Comparison of ENCODE assay signal across 8 cellular contexts in the genomic region with DNA sequence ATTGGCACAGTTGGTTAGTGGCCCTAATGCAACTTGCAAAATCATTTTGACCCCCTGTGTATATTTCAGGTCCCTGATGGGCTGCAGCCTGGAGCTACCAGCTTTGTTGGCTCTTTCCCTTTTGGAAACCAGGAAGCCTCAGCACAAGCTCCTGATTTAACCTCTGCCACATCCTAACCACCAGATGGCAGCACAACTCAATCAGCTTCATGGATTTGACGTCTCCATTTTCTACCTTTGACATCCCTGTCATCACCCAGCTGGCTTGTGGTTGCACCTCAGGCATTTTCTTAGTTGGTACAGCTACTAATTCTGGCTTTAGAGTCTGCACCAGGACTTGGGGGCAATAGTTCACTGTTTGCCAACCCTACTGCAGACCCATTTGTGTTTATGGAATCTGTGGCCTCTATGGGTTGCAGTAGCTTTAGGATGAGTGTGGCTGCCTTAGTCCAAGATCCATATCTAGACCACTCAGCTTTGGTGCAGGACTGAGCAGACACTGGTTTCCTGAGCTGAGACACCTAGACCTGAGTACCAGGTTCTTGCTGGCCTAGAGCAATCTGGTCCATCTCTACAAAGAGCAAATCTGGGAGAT.
DNase-seq lines count a peak whose midpoint lies in the region; ATAC-seq and TF ChIP-seq lines count a peak whose summit lies in the region.

No MANE protein-coding gene starts in this region.

- H3F3A ChIP-seq in GM23338 (replicated peaks; ENCODE audit: low read depth) (no peaks in the 10 kb centered on the region), Loucy (ENCODE audit: low read depth) (no peaks in the 10 kb centered on the region)

- H4K20me1 ChIP-seq in GM23338 (replicated peaks; ENCODE audit: insufficient read depth) (no peaks in the 10 kb centered on the region), Loucy (ENCODE audit: insufficient read depth, low read length, poor library complexity, severe bottlenecking) (no peaks in the 10 kb centered on the region)

- H3K27me3 Mint-ChIP-seq in GM23338 (ENCODE audit: insufficient read depth, low read depth, poor library complexity): peaks cover 2% of the 10 kb centered on the region
- H3K27me3 Mint-ChIP-seq in activated T-helper 17 cell treated with anti-CD3 and anti-CD28 coated beads, Interleukin-2, amount 50 U/mL, for 72 hours: no peaks in the 10 kb centered on the region

- no peak overlapping the region for H3K4me3 Mint-ChIP-seq in GM23338
- H3K4me3 Mint-ChIP-seq in activated T-helper 17 cell treated with anti-CD3 and anti-CD28 coated beads, Interleukin-2, amount 50 U/mL, for 72 hours: no peak overlapping the region

- H3K4me1 Mint-ChIP-seq in GM23338: peaks cover 4% of the 10 kb centered on the region; the same call in 2 of the 3 replicates
- H3K4me1 Mint-ChIP-seq in activated T-helper 17 cell treated with anti-CD3 and anti-CD28 coated beads, Interleukin-2, amount 50 U/mL, for 72 hours: no peaks in the 10 kb centered on the region

- H3K4me2 ChIP-seq in GM23338: no peak overlapping the region
- H3K4me2 ChIP-seq in Loucy (ENCODE audit: low read depth, low read length, poor library complexity, severe bottlenecking): no peak overlapping the region

- no peaks in the 10 kb centered on the region for H3K9me3 ChIP-seq in Loucy (ENCODE audit: insufficient read depth, low read depth, low read length)

- 0 out of 3 replicates have a peak, but pooled peaks cover 3% of the 10 kb centered on the region for H3K36me3 Mint-ChIP-seq in GM23338 (ENCODE audit: low read depth)
- H3K36me3 Mint-ChIP-seq in activated T-helper 17 cell treated with anti-CD3 and anti-CD28 coated beads, Interleukin-2, amount 50 U/mL, for 72 hours (ENCODE audit: low read depth): no peaks in the 10 kb centered on the region

- ATAC-seq in GM23338: peak; percentile 84
- ATAC-seq in activated T-helper 17 cell treated with anti-CD3 and anti-CD28 coated beads, Interleukin-2, amount 50 U/mL, for 72 hours (replicated peaks): peak; percentile 33

- peaks cover 12% of the 10 kb centered on the region for H3K9me3 Mint-ChIP-seq in GM23338
- no peaks in the 10 kb centered on the region for H3K9me3 Mint-ChIP-seq in activated T-helper 17 cell treated with anti-CD3 and anti-CD28 coated beads, Interleukin-2, amount 50 U/mL, for 72 hours

- H3K27ac ChIP-seq in GM23338 (ENCODE audit: low read depth): no peak overlapping the region

- H3K27me3 ChIP-seq in GM23338 (ENCODE audit: insufficient read depth) (no peaks in the 10 kb centered on the region), Loucy (ENCODE audit: insufficient read depth, low read length, poor library complexity, severe bottlenecking) (no peaks in the 10 kb centered on the region)

- H3K9me2 ChIP-seq in GM23338 (ENCODE audit: insufficient read depth) (0 out of 2 replicates have a peak, but pooled peaks cover 5% of the 10 kb centered on the region), Loucy (replicated peaks; ENCODE audit: low read depth, low read length) (no peaks in the 10 kb centered on the region)

- H3K4me3 ChIP-seq in GM23338: no peak overlapping the region
- no peak overlapping the region for H3K4me3 ChIP-seq in Loucy (ENCODE audit: low read length, poor library complexity, severe bottlenecking)

- peak; percentile 8 for DNase-seq in stimulated activated CD4-positive, alpha-beta T cell treated with anti-CD3 and anti-CD28 coated beads, Interleukin-15, amount 100 ng/mL, for 48 hours (ENCODE audit: low read depth in 2 of 2)
- no peak for DNase-seq in stimulated activated CD4-positive, alpha-beta T cell treated with anti-CD3 and anti-CD28 coated beads, Interleukin-4, amount 100 ng/mL, for 4 hours
- DNase-seq in GM23338 (ENCODE audit: low spot score): peak; percentile 84
- DNase-seq in iPS DF 4.7 (ENCODE audit: extremely low read depth, low spot score): peak; percentile 56
- peak; percentile 15 for DNase-seq in stromal cell of bone marrow (ENCODE audit: low read depth)
- no peak for DNase-seq in OCI-M2 (lab: John Stamatoyannopoulos, UW; ENCODE audit: unreplicated experiment)

- H3K36me3 ChIP-seq in GM23338 (ENCODE audit: insufficient read depth) (no peaks in the 10 kb centered on the region), Loucy (ENCODE audit: insufficient read depth, low read length) (no peaks in the 10 kb centered on the region)

- no peak overlapping the region for H3K9ac ChIP-seq in Loucy (ENCODE audit: low read depth, low read length, poor library complexity, severe bottlenecking)

- peak overlapping the region; percentile 93 for H2AFZ ChIP-seq in GM23338
- peak overlapping the region; percentile 76 for H2AFZ ChIP-seq in Loucy (ENCODE audit: low read length)

- H3K79me2 ChIP-seq in GM23338 (replicated peaks; ENCODE audit: insufficient read depth) (no peaks in the 10 kb centered on the region), Loucy (ENCODE audit: insufficient read depth, low read length) (no peaks in the 10 kb centered on the region)

- no peak overlapping the region for H3K27ac Mint-ChIP-seq in GM23338
- no peak overlapping the region for H3K27ac Mint-ChIP-seq in activated T-helper 17 cell treated with anti-CD3 and anti-CD28 coated beads, Interleukin-2, amount 50 U/mL, for 72 hours

- TF ChIP-seq CTCF in GM23338 (conservative IDR thresholded peaks at IDR 0.05; ENCODE audit: low read depth in 2 of 2): peak; percentile 80 to 94
- TF ChIP-seq CTCF in Loucy (conservative IDR thresholded peaks at IDR 0.05; ENCODE audit: low read length): peak; percentile 72

- H3K4me1 ChIP-seq in GM23338 (ENCODE audit: insufficient read depth): no peaks in the 10 kb centered on the region
- no peaks in the 10 kb centered on the region for H3K4me1 ChIP-seq in Loucy (ENCODE audit: insufficient read depth, low read length, poor library complexity, severe bottlenecking)

TF ChIP-seq in GM23338, 12 proteins besides CTCF, POLR2A, EP300 and RAD21:
- no peak for TF ChIP-seq POLR2AphosphoS5 (IDR thresholded peaks at IDR 0.05; ENCODE audit: low read depth)
- no peak for TF ChIP-seq EZH2phosphoT487 (IDR thresholded peaks at IDR 0.05; ENCODE audit: unreplicated experiment)
- TF ChIP-seq, protein P1, sequence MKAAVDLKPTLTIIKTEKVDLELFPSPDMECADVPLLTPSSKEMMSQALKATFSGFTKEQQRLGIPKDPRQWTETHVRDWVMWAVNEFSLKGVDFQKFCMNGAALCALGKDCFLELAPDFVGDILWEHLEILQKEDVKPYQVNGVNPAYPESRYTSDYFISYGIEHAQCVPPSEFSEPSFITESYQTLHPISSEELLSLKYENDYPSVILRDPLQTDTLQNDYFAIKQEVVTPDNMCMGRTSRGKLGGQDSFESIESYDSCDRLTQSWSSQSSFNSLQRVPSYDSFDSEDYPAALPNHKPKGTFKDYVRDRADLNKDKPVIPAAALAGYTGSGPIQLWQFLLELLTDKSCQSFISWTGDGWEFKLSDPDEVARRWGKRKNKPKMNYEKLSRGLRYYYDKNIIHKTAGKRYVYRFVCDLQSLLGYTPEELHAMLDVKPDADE (IDR thresholded peaks at IDR 0.05): no peak

Comparison
In these comparisons a context has a peak if more than half of its experiments do, and no peak if none do; other contexts are left out.
1. DNase-seq: peak in stimulated activated CD4-positive, alpha-beta T cell treated with anti-CD3 and anti-CD28 coated beads, Interleukin-15, amount 100 ng/mL, for 48 hours (2 of 2), GM23338 (single experiment), iPS DF 4.7 (single experiment) and stromal cell of bone marrow (single experiment); none in stimulated activated CD4-positive, alpha-beta T cell treated with anti-CD3 and anti-CD28 coated beads, Interleukin-4, amount 100 ng/mL, for 4 hours (0 of 2) and OCI-M2 (single experiment).